ENCODE assay signal across 23 cellular contexts in the genomic region with DNA sequence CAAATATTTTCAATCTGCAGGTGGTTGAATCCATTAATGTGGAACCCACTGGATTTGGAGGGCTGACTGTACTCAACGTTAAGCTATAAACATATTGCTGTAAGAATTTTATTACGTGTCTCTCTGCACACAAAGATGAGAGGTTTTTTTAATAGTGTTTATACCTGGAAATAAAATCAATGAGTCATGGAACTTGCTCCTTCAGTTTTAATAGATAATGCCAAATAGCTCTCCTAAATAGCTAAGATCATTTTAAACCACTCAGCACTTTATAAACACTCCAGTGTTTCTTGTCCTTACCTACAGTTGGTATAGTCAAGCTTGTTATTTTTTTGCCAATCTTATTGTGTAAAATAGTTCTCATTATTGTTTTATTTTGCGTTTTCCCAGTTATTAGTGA.
"Had no signal": no experiment of that assay in that cellular context is flagged by ENCODE, and none has a peak within 500 bp of the region (broad histone marks: within the 10 kb centered on the region; RNA-seq: fewer than 3 reads in every experiment).

No MANE protein-coding gene starts in this region.

- H3K27me3 ChIP-seq: colonic mucosa, gastrocnemius medialis, spleen, testis, tibial artery had no signal

- H3K36me3 ChIP-seq: colonic mucosa, gastrocnemius medialis, spleen, tibial artery had no signal

- DNase-seq: colonic mucosa; effector CD8-positive, alpha-beta T cell; endodermal cell; foreskin fibroblast; gastrocnemius medialis; head of caudate nucleus; naive thymus-derived CD8-positive, alpha-beta T cell; nephron progenitor cell; nucleus accumbens; posterior cingulate gyrus; psoas muscle; right cardiac atrium; spleen; stimulated activated CD4-positive, alpha-beta T cell treated with anti-CD3 and anti-CD28 coated beads, Interleukin-4, amount 100 ng/mL, for 4 hours; stimulated activated naive CD8-positive, alpha-beta T cell treated with anti-CD3 and anti-CD28 coated beads, Interleukin-15, Interleukin-2, amounts not matched to agents 100 U/mL and 50 U/mL, for 24 hours; substantia nigra; testis; tibial artery had no signal

- FAIRE-seq: keratinocyte had no signal

- H3K4me3 ChIP-seq: colonic mucosa, gastrocnemius medialis, psoas muscle, skin epidermis, spleen, testis, tibial artery had no signal

- H3K27ac ChIP-seq: colonic mucosa, epithelial cell of prostate, gastrocnemius medialis, psoas muscle, spleen, testis, tibial artery had no signal

- ATAC-seq: esophagus mucosa; gastrocnemius medialis; naive thymus-derived CD8-positive, alpha-beta T cell; psoas muscle; right cardiac atrium; stimulated activated memory B cell treated with anti-CD40 and anti-IgM and Interleukin-4, amounts not matched to agents 10 μg/mL and 1 μg/mL and 100 μg/mL, for 72 hours; stimulated activated naive CD8-positive, alpha-beta T cell treated with anti-CD3 and anti-CD28 coated beads, Interleukin-15, Interleukin-2, amounts not matched to agents 100 U/mL and 50 U/mL, for 24 hours had no signal

- H3K9me3 ChIP-seq: colonic mucosa, gastrocnemius medialis, testis, tibial artery had no signal

- H3K4me1 ChIP-seq: colonic mucosa, gastrocnemius medialis, psoas muscle, spleen, testis, tibial artery had no signal
